14 cellular contexts compared by ENCODE assay signal in genomic region chr1:155022927-155023236, GRCh38. TPM values are rescaled to one million over a fixed set of nuclear protein-coding genes. Genes with fewer than 3 reads are reported as not detected.
A peak's percentile ranks its signal among the peaks of the same experiment; 100 is the strongest.
DNase-seq lines count a peak whose midpoint lies in the region; ATAC-seq and TF ChIP-seq lines count a peak whose summit lies in the region.
"Had no signal": no experiment of that assay in that cellular context is flagged by ENCODE, and none has a peak within 500 bp of the region (broad histone marks: within the 10 kb centered on the region; RNA-seq: fewer than 3 reads in every experiment).

No MANE protein-coding gene starts in this region.

- DNase-seq in NCI-H2081 (lab: John Stamatoyannopoulos, UW) (peak; percentile 20 to 62), NCI-H2081 treated with DMSO at 0.1 percent for 48 hours (lab: John Stamatoyannopoulos, UW) (no peak), SKM-1 (lab: John Stamatoyannopoulos, UW; ENCODE audit: unreplicated experiment) (peak; percentile 46)
- DNase-seq in naive thymus-derived CD4-positive, alpha-beta T cell = no peak
- no peak for DNase-seq in stimulated activated CD4-positive, alpha-beta T cell treated with anti-CD3 and anti-CD28 coated beads, Interleukin-1b, Interleukin-23, amount 100 ng/mL, for 48 hours
- no peak for DNase-seq in central memory CD4-positive, alpha-beta T cell
- DNase-seq: ACHN, foreskin fibroblast, natural killer cell, tibial artery had no signal

- H3K27me3 ChIP-seq in naive thymus-derived CD4-positive, alpha-beta T cell (ENCODE audit: control insufficient read depth in 2 of 2, insufficient read depth in 2 of 2, low read length in 2 of 2) = no peaks in the 10 kb centered on the region
- H3K27me3 ChIP-seq: tibial artery had no signal

- POLR2A ChIA-PET in naive thymus-derived CD4-positive, alpha-beta T cell (lab: Charles Lee) = interaction anchor here (0.6 to 2.2 kb wide), 5 partner anchors 10 to 67 kb away, joined by 3 to 5 read pairs (median 3); partner anchors contain the start of genes CKS1B and PBXIP1

- no peak overlapping the region for H3K4me3 ChIP-seq in naive thymus-derived CD4-positive, alpha-beta T cell (ENCODE audit: low read length)
- H3K4me3 ChIP-seq: tibial artery had no signal

- peaks cover 0 to 8% (median 0%) of the 10 kb centered on the region in 3 experiments for H3K36me3 ChIP-seq in naive thymus-derived CD4-positive, alpha-beta T cell (ENCODE audit: control insufficient read depth in 2 of 3, insufficient read depth in 3 of 3, low read length in 3 of 3)
- H3K36me3 ChIP-seq: tibial artery had no signal

- no peaks in the 10 kb centered on the region for H3K27me3 Mint-ChIP-seq in naive thymus-derived CD4-positive, alpha-beta T cell

- H3K4me1 Mint-ChIP-seq in naive thymus-derived CD4-positive, alpha-beta T cell = peaks cover 19 to 42% (median 33%) of the 10 kb centered on the region in 7 donors

- CTCF ChIA-PET in naive thymus-derived CD4-positive, alpha-beta T cell (lab: Charles Lee) = interaction anchor here (0.9 to 1.7 kb wide), 6 partner anchors 11 to 67 kb away, joined by 3 to 7 read pairs (median 4); partner anchors contain the start of gene PBXIP1

- TF ChIP-seq RAD21 in Ishikawa (IDR thresholded peaks at IDR 0.05; ENCODE audit: low read depth) = no peak

- peaks cover 0 to 6% (median 0%) of the 10 kb centered on the region in 5 donors for H3K36me3 Mint-ChIP-seq in naive thymus-derived CD4-positive, alpha-beta T cell
- H3K36me3 Mint-ChIP-seq: natural killer cell had no signal

- H3K27ac Mint-ChIP-seq in naive thymus-derived CD4-positive, alpha-beta T cell = peak overlapping the region in 5 of 9 donors; percentile 5 to 78 (median 57)
- H3K27ac Mint-ChIP-seq: natural killer cell had no signal

- peaks cover 2 to 11% of the 10 kb centered on the region in 2 donors for H3K4me1 ChIP-seq in naive thymus-derived CD4-positive, alpha-beta T cell (ENCODE audit: control insufficient read depth in 2 of 2, insufficient read depth in 2 of 2, low read length in 2 of 2)

- H3K9me3 Mint-ChIP-seq in naive thymus-derived CD4-positive, alpha-beta T cell = peaks cover 0 to 4% (median 0%) of the 10 kb centered on the region in 11 donors
- H3K9me3 Mint-ChIP-seq: natural killer cell had no signal

- no peak overlapping the region for H3K4me3 Mint-ChIP-seq in naive thymus-derived CD4-positive, alpha-beta T cell
- H3K4me3 Mint-ChIP-seq: natural killer cell had no signal

- ATAC-seq in naive thymus-derived CD4-positive, alpha-beta T cell = no peak
- ATAC-seq in HG02610 (IDR thresholded peaks at IDR 0.05; ENCODE audit: unreplicated experiment) = no peak
- ATAC-seq: HCT116, natural killer cell had no signal

- no peak for TF ChIP-seq EP300 in Ishikawa (IDR thresholded peaks at IDR 0.05; ENCODE audit: borderline replicate concordance)

- H3K9me3 ChIP-seq in naive thymus-derived CD4-positive, alpha-beta T cell (ENCODE audit: control insufficient read depth in 2 of 3, low read length in 3 of 3) = no peaks in the 10 kb centered on the region
- H3K9me3 ChIP-seq: tibial artery had no signal

- no peak overlapping the region for H3K27ac ChIP-seq in naive thymus-derived CD4-positive, alpha-beta T cell (ENCODE audit: low read depth, low read length)
- H3K27ac ChIP-seq: tibial artery had no signal

- intact Hi-C loops in naive thymus-derived CD4-positive, alpha-beta T cell (cut with micrococcal nuclease) = no loop called here

TF ChIP-seq in Ishikawa, 13 proteins besides CTCF, POLR2A, EP300 and RAD21:
- peak; percentile 42; the same call in 1 of the 2 replicates for TF ChIP-seq NFIC (IDR thresholded peaks at IDR 0.05)
- no peak for TF ChIP-seq ZBTB7A (IDR thresholded peaks at IDR 0.05; ENCODE audit: low read depth)

RNA-seq across cellular contexts. Expression of gene DCST2, which starts 10.7 kb away (rescaled TPM):
- total RNA-seq in naive thymus-derived CD4-positive, alpha-beta T cell = 1 to 10 TPM in 4 of 5 experiments, under 1 TPM in 1; 0.22 to 3.3 (median 2.4) TPM
- not detected for polyA plus RNA-seq in naive thymus-derived CD4-positive, alpha-beta T cell

RNA-seq across cellular contexts. Expression of gene DCST1, which starts 10.7 kb away (rescaled TPM):
- total RNA-seq in naive thymus-derived CD4-positive, alpha-beta T cell = under 1 TPM in 3 of 5 experiments, not detected in 2; 0.19 to 0.78 (median 0.42) TPM
- polyA plus RNA-seq in naive thymus-derived CD4-positive, alpha-beta T cell = not detected
- total RNA-seq: NCI-H460 had no signal

RNA-seq across cellular contexts. Expression of gene ZBTB7B, which starts 20.3 kb away (rescaled TPM):
- 100 to 1,000 TPM in 1 of 5 experiments, 10 to 100 TPM in 4; 42.7 to 139 (median 61.0) TPM for total RNA-seq in naive thymus-derived CD4-positive, alpha-beta T cell
- 1 to 10 TPM; 3.0 to 6.7 TPM for polyA plus RNA-seq in naive thymus-derived CD4-positive, alpha-beta T cell

RNA-seq across cellular contexts. Expression of gene ADAM15, which starts 28.2 kb away (rescaled TPM):
- total RNA-seq in naive thymus-derived CD4-positive, alpha-beta T cell = 10 to 100 TPM; 16.9 to 53.7 (median 28.8) TPM
- 1 to 10 TPM; 5.8 to 8.5 TPM for polyA plus RNA-seq in naive thymus-derived CD4-positive, alpha-beta T cell

RNA-seq across cellular contexts. Expression of gene LENEP, which starts 29.5 kb away (rescaled TPM):
- 1 to 10 TPM in 3 of 5 experiments, not detected in 2; 1.4 to 3.2 (median 2.6) TPM for total RNA-seq in naive thymus-derived CD4-positive, alpha-beta T cell
- not detected for polyA plus RNA-seq in naive thymus-derived CD4-positive, alpha-beta T cell
- total RNA-seq: natural killer cell had no signal

Comparison
In these comparisons a context has a peak if more than half of its experiments do, and no peak if none do; other contexts are left out.
1. DNase-seq: peak in NCI-H2081 (2 of 2) and SKM-1 (single experiment); none in NCI-H2081 treated with DMSO at 0.1 percent for 48 hours (single experiment), naive thymus-derived CD4-positive, alpha-beta T cell (0 of 9), stimulated activated CD4-positive, alpha-beta T cell treated with anti-CD3 and anti-CD28 coated beads, Interleukin-1b, Interleukin-23, amount 100 ng/mL, for 48 hours (single experiment) and central memory CD4-positive, alpha-beta T cell (single experiment).